Comparison of ENCODE assay signal across 1 cellular context in genomic region chr3:128725932-128726690, GRCh38.
TF ChIP-seq lines count a peak whose summit lies in the region.

Gene RAB7A, plus strand, starts transcription at chr3:128726183. Its CDS starts 69,185 bp downstream, at chr3:128795368.

TF ChIP-seq in HepG2, 621 proteins besides CTCF, POLR2A, EP300 and RAD21 (continued from another document and continues in another):
- TF ChIP-seq ZNF598 (CRISPR knock-in tag; IDR thresholded peaks at IDR 0.05; ENCODE audit: borderline replicate concordance), result no peak; the same call in 1 of the 2 replicates
- peak; percentile 85; the same call in 1 of the 2 replicates for TF ChIP-seq MED13 (CRISPR knock-in tag; IDR thresholded peaks at IDR 0.05)
- no peak for TF ChIP-seq KLF9 (CRISPR knock-in tag; IDR thresholded peaks at IDR 0.05; ENCODE audit: low read depth)
- TF ChIP-seq RFX3 (CRISPR knock-in tag; IDR thresholded peaks at IDR 0.05), result no peak
- no peak for TF ChIP-seq HIC2 (CRISPR knock-in tag; IDR thresholded peaks at IDR 0.05; ENCODE audit: low read depth)
- no peak for TF ChIP-seq KDM4B (CRISPR knock-in tag; IDR thresholded peaks at IDR 0.05)
- no peak for TF ChIP-seq SNAPC4 (CRISPR knock-in tag; IDR thresholded peaks at IDR 0.05)
- TF ChIP-seq SRSF1 (optimal IDR thresholded peaks at IDR 0.05; ENCODE audit: low read depth, low read length), result peak; percentile 60
- no peak for TF ChIP-seq MZF1 (CRISPR knock-in tag; IDR thresholded peaks at IDR 0.05; ENCODE audit: borderline replicate concordance)
- TF ChIP-seq NFAT5 (CRISPR knock-in tag; IDR thresholded peaks at IDR 0.05), result peak; percentile 85
- TF ChIP-seq ZFP62 (CRISPR knock-in tag; IDR thresholded peaks at IDR 0.05), result no peak
- peak; percentile 70; the same call in 1 of the 2 replicates for TF ChIP-seq GATA4 (IDR thresholded peaks at IDR 0.05; ENCODE audit: borderline replicate concordance, low read depth)
- TF ChIP-seq MAF1 (CRISPR knock-in tag; IDR thresholded peaks at IDR 0.05; ENCODE audit: borderline replicate concordance), result peak; percentile 66; the same call in 1 of the 2 replicates
- peak; percentile 80 for TF ChIP-seq ZHX2 (IDR thresholded peaks at IDR 0.05; ENCODE audit: low read depth)
- 0 out of 2 replicates have a peak, but pooled peaks have one; percentile 44 for TF ChIP-seq ZHX2 (CRISPR knock-in tag; IDR thresholded peaks at IDR 0.05; ENCODE audit: borderline replicate concordance)
- no peak for TF ChIP-seq SNRNP70 (IDR thresholded peaks at IDR 0.05; ENCODE audit: low read depth, low read length)
- TF ChIP-seq NR2F2 (IDR thresholded peaks at IDR 0.05; ENCODE audit: borderline replicate concordance, low read depth), result no peak
- TF ChIP-seq ZNF629 (CRISPR knock-in tag; conservative IDR thresholded peaks at IDR 0.05), result 0 out of 2 replicates have a peak, but pooled peaks have one; percentile 18
- TF ChIP-seq SOX6 (IDR thresholded peaks at IDR 0.05), result no peak
- TF ChIP-seq SOX6 (CRISPR knock-in tag; IDR thresholded peaks at IDR 0.05), result peak; percentile 70
- TF ChIP-seq ZNF576 (CRISPR knock-in tag; IDR thresholded peaks at IDR 0.05), result no peak
- no peak; the same call in 1 of the 2 replicates for TF ChIP-seq ZZZ3 (CRISPR knock-in tag; IDR thresholded peaks at IDR 0.05; ENCODE audit: borderline replicate concordance)
- no peak for TF ChIP-seq FLYWCH1 (CRISPR knock-in tag; IDR thresholded peaks at IDR 0.05)
- TF ChIP-seq ZNF616 (CRISPR knock-in tag; IDR thresholded peaks at IDR 0.05; ENCODE audit: low read depth), result peak; percentile 63; the same call in 1 of the 2 replicates
- no peak for TF ChIP-seq TOPORS (CRISPR knock-in tag; IDR thresholded peaks at IDR 0.05)
- TF ChIP-seq ZFP82 (CRISPR knock-in tag; IDR thresholded peaks at IDR 0.05; ENCODE audit: borderline replicate concordance), result no peak
- peak; percentile 38 for TF ChIP-seq TBL1XR1 (IDR thresholded peaks at IDR 0.05; ENCODE audit: borderline replicate concordance, low read length, partially characterized antibody)
- TF ChIP-seq NFRKB (IDR thresholded peaks at IDR 0.05), result peak; percentile 85
- TF ChIP-seq PLRG1 (conservative IDR thresholded peaks at IDR 0.05), result no peak
- 0 out of 2 replicates have a peak, but pooled peaks have one; percentile 54 for TF ChIP-seq TBX2 (CRISPR knock-in tag; IDR thresholded peaks at IDR 0.05; ENCODE audit: borderline replicate concordance)
- peak; percentile 76 for TF ChIP-seq DRAP1 (CRISPR knock-in tag; IDR thresholded peaks at IDR 0.05)
- TF ChIP-seq RERE (CRISPR knock-in tag; IDR thresholded peaks at IDR 0.05; ENCODE audit: low read depth), result no peak
- no peak for TF ChIP-seq ETV6 (CRISPR knock-in tag; conservative IDR thresholded peaks at IDR 0.05)
